8 cellular contexts compared by ENCODE assay signal in genomic region chr3:27681249-27681748, GRCh38. TPM values are rescaled to one million over a fixed set of nuclear protein-coding genes. Genes with fewer than 3 reads are reported as not detected.
DNase-seq lines count a peak whose midpoint lies in the region; ATAC-seq, FAIRE-seq and TF ChIP-seq lines count a peak whose summit lies in the region.

No MANE protein-coding gene starts in this region.

- peak overlapping the region; percentile 24 for H3K18ac ChIP-seq in H9 (ENCODE audit: insufficient read length, low read depth, low read length)

- FAIRE-seq in keratinocyte (lab: Jason Lieb, UNC): peak; percentile 84

- no peaks in the 10 kb centered on the region for H3K36me3 Mint-ChIP-seq in H9 (ENCODE audit: insufficient read depth in 1 of 3, low read depth in 3 of 3)
- H3K36me3 Mint-ChIP-seq in central memory CD8-positive, alpha-beta T cell (ENCODE audit: insufficient read depth): peaks cover 8% of the 10 kb centered on the region

- H3K4me1 ChIP-seq in H9 (ENCODE audit: insufficient read depth, low read length) (no peaks in the 10 kb centered on the region; the same call in 1 of the 2 replicates), Karpas-422 (ENCODE audit: low read length) (peaks cover 4% of the 10 kb centered on the region), SJCRH30 (no peaks in the 10 kb centered on the region), keratinocyte (ENCODE audit: control insufficient read depth, extremely low read depth, insufficient read depth, low read length) (peaks cover 31% of the 10 kb centered on the region)

- no peak overlapping the region for H3K56ac ChIP-seq in H9 (ENCODE audit: insufficient read length, low read depth, low read length)

- peak overlapping the region; percentile 47 to 52 for H3K4me3 Mint-ChIP-seq in H9
- H3K4me3 Mint-ChIP-seq in central memory CD8-positive, alpha-beta T cell: no peak overlapping the region
- H3K4me3 Mint-ChIP-seq in stimulated activated naive CD8-positive, alpha-beta T cell treated with anti-CD3 and anti-CD28 coated beads, Interleukin-15, amount 100 ng/mL, for 72 hours: peak overlapping the region; percentile 75 to 76

- no CpG with 5 or more reads among the region's 6 CpGs for WGBS in H9 (ENCODE audit: extremely low coverage, insufficient read length, low lambda C conversion rate)

- H3K23ac ChIP-seq in H9 (ENCODE audit: insufficient read length, low read depth, low read length): no peak overlapping the region

- DNase-seq in 8988T (peak; percentile 46), GDM1 (lab: John Stamatoyannopoulos, UW) (peak; percentile 25), H9 (peak; percentile 50), Karpas-422 (peak; percentile 88), SJCRH30 (peak; percentile 35 to 81), keratinocyte (ENCODE audit: low read depth, low spot score) (no peak)
- peak in 1 of 2 donors; percentile 21 for DNase-seq in central memory CD8-positive, alpha-beta T cell (ENCODE audit: low spot score in 2 of 2)
- peak; percentile 24 to 35 for DNase-seq in stimulated activated naive CD8-positive, alpha-beta T cell treated with anti-CD3 and anti-CD28 coated beads, Interleukin-15, amount 100 ng/mL, for 72 hours

- H3K9me1 ChIP-seq in keratinocyte (ENCODE audit: control insufficient read depth, extremely low read depth, insufficient read depth, low read length): no peaks in the 10 kb centered on the region

- H3K4me3 ChIP-seq in Karpas-422 (ENCODE audit: low read length) (no peak overlapping the region), SJCRH30 (peak overlapping the region; percentile 34), keratinocyte (ENCODE audit: control insufficient read depth in 2 of 3, extremely low read depth in 1 of 3, insufficient read depth in 2 of 3, low read depth in 1 of 3, low read length in 3 of 3) (peak overlapping the region in 2 of 3 experiments; percentile 57 to 64)

- H3K14ac ChIP-seq in H9 (ENCODE audit: insufficient read depth, low read length): no peak overlapping the region

- H3K36me3 ChIP-seq in Karpas-422 (ENCODE audit: insufficient read depth, low read length) (no peaks in the 10 kb centered on the region), SJCRH30 (no peaks in the 10 kb centered on the region), keratinocyte (ENCODE audit: control insufficient read depth in 2 of 2, extremely low read depth in 1 of 2, insufficient read depth in 2 of 2, low read length in 2 of 2) (no peaks in the 10 kb centered on the region)

- H2AK5ac ChIP-seq in H9 (ENCODE audit: insufficient read length, low read length): no peak overlapping the region

- H3K27me3 Mint-ChIP-seq in H9 (ENCODE audit: low read depth): no peaks in the 10 kb centered on the region
- no peaks in the 10 kb centered on the region for H3K27me3 Mint-ChIP-seq in central memory CD8-positive, alpha-beta T cell
- no peaks in the 10 kb centered on the region for H3K27me3 Mint-ChIP-seq in stimulated activated naive CD8-positive, alpha-beta T cell treated with anti-CD3 and anti-CD28 coated beads, Interleukin-15, amount 100 ng/mL, for 72 hours

- H3K27ac ChIP-seq in H9 (ENCODE audit: insufficient read length, low read depth, low read length) (peak overlapping the region; percentile 68), Karpas-422 (ENCODE audit: low read length) (no peak overlapping the region), SJCRH30 (no peak overlapping the region), keratinocyte (ENCODE audit: control insufficient read depth, insufficient read depth, low read length) (peak overlapping the region; percentile 57)

- H3K79me2 ChIP-seq in H9 (ENCODE audit: insufficient read depth, low read length) (no peaks in the 10 kb centered on the region), Karpas-422 (ENCODE audit: low read length) (no peaks in the 10 kb centered on the region), keratinocyte (ENCODE audit: control insufficient read depth, insufficient read depth, low read length) (no peaks in the 10 kb centered on the region)

- no peaks in the 10 kb centered on the region for H3K9me2 ChIP-seq in Karpas-422 (replicated peaks; ENCODE audit: insufficient read depth, low read length)

- no peak overlapping the region for H2BK5ac ChIP-seq in H9 (ENCODE audit: insufficient read length, low read length)

- no peak overlapping the region for H3T11ph ChIP-seq in H9 (ENCODE audit: low read length)

- H3K27me3 ChIP-seq in H9 (ENCODE audit: insufficient read depth, low read length): no peaks in the 10 kb centered on the region
- no peaks in the 10 kb centered on the region for H3K27me3 ChIP-seq in Karpas-422 (ENCODE audit: low read length)
- H3K27me3 ChIP-seq in SJCRH30: no peaks in the 10 kb centered on the region
- no peaks in the 10 kb centered on the region for H3K27me3 ChIP-seq in keratinocyte (ENCODE audit: control insufficient read depth, extremely low read depth, insufficient read depth, low read length)

- H2BK120ac ChIP-seq in H9 (ENCODE audit: low read depth, low read length, poor library complexity, severe bottlenecking): no peak overlapping the region

- H4K91ac ChIP-seq in H9 (ENCODE audit: insufficient read length, low read depth, low read length): no peak overlapping the region

- ATAC-seq in central memory CD8-positive, alpha-beta T cell (replicated peaks; ENCODE audit: extremely low read depth, poor library complexity, severe bottlenecking): peak; percentile 56
- peak; percentile 80 for ATAC-seq in stimulated activated naive CD8-positive, alpha-beta T cell treated with anti-CD3 and anti-CD28 coated beads, Interleukin-15, amount 100 ng/mL, for 72 hours

- H3K79me1 ChIP-seq in H9 (ENCODE audit: insufficient read depth, low read depth, low read length, poor library complexity, severe bottlenecking): no peaks in the 10 kb centered on the region

- no peak overlapping the region for H2BK12ac ChIP-seq in H9 (ENCODE audit: insufficient read length, low read depth, low read length)

- H4K20me1 ChIP-seq in H9 (ENCODE audit: control insufficient read depth, insufficient read depth, insufficient read length): no peaks in the 10 kb centered on the region
- no peaks in the 10 kb centered on the region for H4K20me1 ChIP-seq in Karpas-422 (ENCODE audit: insufficient read depth, low read depth, low read length)
- no peaks in the 10 kb centered on the region for H4K20me1 ChIP-seq in keratinocyte (ENCODE audit: control insufficient read depth, extremely low read depth, insufficient read depth, low read length)

- no peaks in the 10 kb centered on the region for H3K9me3 Mint-ChIP-seq in H9
- no peaks in the 10 kb centered on the region for H3K9me3 Mint-ChIP-seq in central memory CD8-positive, alpha-beta T cell
- H3K9me3 Mint-ChIP-seq in stimulated activated naive CD8-positive, alpha-beta T cell treated with anti-CD3 and anti-CD28 coated beads, Interleukin-15, amount 100 ng/mL, for 72 hours: no peaks in the 10 kb centered on the region

- H3K4ac ChIP-seq in H9 (ENCODE audit: low read depth, low read length): no peak overlapping the region

- dilution Hi-C loops in keratinocyte (cut with MboI; ENCODE audit: extremely low pct_ligation_motif_present, low sequenced_read_pairs): no loop called here

- H3K9me3 ChIP-seq in H9 (ENCODE audit: control insufficient read depth, low read depth, low read length): no peaks in the 10 kb centered on the region
- H3K9me3 ChIP-seq in Karpas-422 (ENCODE audit: low read length): no peaks in the 10 kb centered on the region
- no peaks in the 10 kb centered on the region for H3K9me3 ChIP-seq in SJCRH30 (replicated peaks)
- no peaks in the 10 kb centered on the region for H3K9me3 ChIP-seq in keratinocyte (ENCODE audit: control insufficient read depth, low read depth, low read length)

- H4K5ac ChIP-seq in H9 (ENCODE audit: insufficient read length, low read depth, low read length): no peak overlapping the region

- no peak overlapping the region for H2BK20ac ChIP-seq in H9 (ENCODE audit: low read depth, low read length, poor library complexity, severe bottlenecking)

- H3K4me2 ChIP-seq in H9 (ENCODE audit: insufficient read depth, insufficient read length, low read length): peak overlapping the region; percentile 53
- H3K4me2 ChIP-seq in Karpas-422 (ENCODE audit: low read depth, low read length, poor library complexity, severe bottlenecking): peak overlapping the region; percentile 14
- peak overlapping the region; percentile 87 for H3K4me2 ChIP-seq in keratinocyte (ENCODE audit: control insufficient read depth, extremely low read depth, insufficient read depth, low read depth, low read length)

- H4K8ac ChIP-seq in H9 (replicated peaks; ENCODE audit: insufficient read length, low read depth, low read length): no peak overlapping the region

- H3K4me1 Mint-ChIP-seq in H9: peaks cover 13 to 18% of the 10 kb centered on the region in 2 experiments
- H3K4me1 Mint-ChIP-seq in central memory CD8-positive, alpha-beta T cell: peaks cover 13% of the 10 kb centered on the region
- peaks cover 14% of the 10 kb centered on the region for H3K4me1 Mint-ChIP-seq in stimulated activated naive CD8-positive, alpha-beta T cell treated with anti-CD3 and anti-CD28 coated beads, Interleukin-15, amount 100 ng/mL, for 72 hours

- peaks cover 3% of the 10 kb centered on the region for H3K23me2 ChIP-seq in H9 (ENCODE audit: insufficient read length, low read depth, low read length, poor library complexity, severe bottlenecking)

- H2AFZ ChIP-seq in H9 (ENCODE audit: low read length) (peak overlapping the region; percentile 99), Karpas-422 (ENCODE audit: low read length) (peak overlapping the region; percentile 30; the same call in 1 of the 2 replicates), keratinocyte (ENCODE audit: control insufficient read depth, low read length) (peak overlapping the region; percentile 78)

- TF ChIP-seq CTCF in H9 (conservative IDR thresholded peaks at IDR 0.05) (peak; percentile 86), keratinocyte (optimal IDR thresholded peaks at IDR 0.05 in 1 of 3, IDR thresholded peaks at IDR 0.05 in 1 of 3, conservative IDR thresholded peaks at IDR 0.05 in 1 of 3; ENCODE audit: extremely low read depth in 1 of 3, insufficient read depth in 2 of 3, low read length in 3 of 3) (peak; percentile 42 to 62 (median 50))

- H2BK15ac ChIP-seq in H9 (ENCODE audit: low read depth, low read length): no peak overlapping the region

- peak overlapping the region; percentile 82 to 97 (median 95) for H3K27ac Mint-ChIP-seq in H9
- H3K27ac Mint-ChIP-seq in central memory CD8-positive, alpha-beta T cell (ENCODE audit: low read depth): no peak overlapping the region
- peak overlapping the region; percentile 78 to 90 for H3K27ac Mint-ChIP-seq in stimulated activated naive CD8-positive, alpha-beta T cell treated with anti-CD3 and anti-CD28 coated beads, Interleukin-15, amount 100 ng/mL, for 72 hours

- H3K9ac ChIP-seq in H9 (ENCODE audit: extremely low read depth, insufficient read length, low read length) (peak overlapping the region; percentile 25), Karpas-422 (ENCODE audit: low read length) (no peak overlapping the region), keratinocyte (ENCODE audit: control insufficient read depth, extremely low read depth, insufficient read depth, low read length) (peak overlapping the region; percentile 50)

RNA-seq across cellular contexts. Expression of gene EOMES, which starts 40.8 kb away (rescaled TPM):
- total RNA-seq in H9 (2021): 1.7 and 2.0 TPM in 2 replicates
- 0.54 and 0.60 TPM in 2 replicates for total RNA-seq in Karpas-422 (2014; rRNA removed; shearing (Covaris generic); ENCODE audit: low replicate concordance)
- not detected in 2 replicates for total RNA-seq in SJCRH30 (2014; rRNA removed; shearing (Covaris generic))
- 0.57 to 1.6 TPM (median 0.93 TPM) in 3 replicates for polyA plus RNA-seq in keratinocyte
- polyA plus RNA-seq in keratinocyte (2011; ENCODE audit: low read depth): not detected
- polyA plus RNA-seq in keratinocyte (2011; cell fraction: cytosol; rRNA removed): 0.82 and 2.1 TPM in 2 replicates
- polyA plus RNA-seq in keratinocyte (2011; cell fraction: nucleus; rRNA removed): 0.84 and 0.88 TPM in 2 replicates
- 0.30 and 0.54 TPM in 2 replicates for polyA plus RNA-seq in keratinocyte (2012; ENCODE audit: low replicate concordance)
- 0.23 to 0.61 TPM (median 0.53 TPM) in 3 replicates for polyA minus RNA-seq in keratinocyte
- 0.77 TPM for polyA minus RNA-seq in keratinocyte (2011; cell fraction: cytosol; rRNA and poly(A)+ RNA removed)
- 0.32 and 0.39 TPM in 2 replicates for polyA minus RNA-seq in keratinocyte (2011; cell fraction: nucleus; rRNA and poly(A)+ RNA removed)

Comparison
In these comparisons a context has a peak if more than half of its experiments do, and no peak if none do; other contexts are left out.
1. H2AFZ ChIP-seq: peak in every context shown above with its lines; median percentile 99 in H9; 78 in keratinocyte; 30 in Karpas-422.
2. H3K27ac ChIP-seq: peak in H9 (single experiment) and keratinocyte (single experiment); none in Karpas-422 (single experiment) and SJCRH30 (single experiment).
3. H3K4me2 ChIP-seq: peak in every context shown above with its lines; median percentile 87 in keratinocyte; 53 in H9; 14 in Karpas-422.